Comparison of ENCODE assay signal across 16 cellular contexts in the genomic region with DNA sequence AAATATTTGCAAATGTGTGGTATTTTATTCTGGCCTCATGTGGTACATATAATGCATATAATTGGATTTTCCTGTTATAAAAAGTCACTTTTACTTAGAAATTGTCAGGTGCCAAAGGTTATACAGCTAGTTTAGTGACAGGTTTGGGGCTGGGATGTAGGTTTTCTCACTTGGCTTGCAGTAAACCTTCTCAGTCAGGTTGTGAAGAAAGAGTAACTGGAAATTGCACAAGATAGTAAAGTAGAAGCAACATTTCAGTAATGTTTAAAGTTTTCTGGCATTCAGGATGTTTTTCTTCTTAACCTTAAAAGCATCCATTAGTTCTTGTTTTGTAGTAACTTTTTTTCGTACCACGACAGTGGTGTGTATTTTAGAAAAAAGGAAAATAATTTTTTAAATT. TPM values are rescaled to one million over a fixed set of nuclear protein-coding genes. Genes with fewer than 3 reads are reported as not detected.
DNase-seq lines count a peak whose midpoint lies in the region; ATAC-seq and TF ChIP-seq lines count a peak whose summit lies in the region.
"Had no signal": no experiment of that assay in that cellular context is flagged by ENCODE, and none has a peak within 500 bp of the region (broad histone marks: within the 10 kb centered on the region; RNA-seq: fewer than 3 reads in every experiment).

No MANE protein-coding gene starts in this region.

- H3K36me3 Mint-ChIP-seq in natural killer cell treated with Interleukin-12 subunit alpha and Interleukin-12 subunit beta and Interleukin-15 and Interleukin-18, amount 100 ng/mL, for 72 hours = no peaks in the 10 kb centered on the region
- H3K36me3 Mint-ChIP-seq in natural killer cell (peaks cover under 1% of the 10 kb centered on the region), memory B cell (peaks cover 15% of the 10 kb centered on the region), endothelial cell (ENCODE audit: low read depth, unreplicated experiment) (peaks cover 4% of the 10 kb centered on the region)

- H3K4me3 ChIP-seq in cardiac fibroblast (replicated peaks in 1 of 2; ENCODE audit: low read depth in 2 of 2, low read length in 2 of 2) = no peak overlapping the region

- peak overlapping the region; percentile 31 for H3K4me3 Mint-ChIP-seq in natural killer cell treated with Interleukin-12 subunit alpha and Interleukin-12 subunit beta and Interleukin-15 and Interleukin-18, amount 100 ng/mL, for 72 hours
- H3K4me3 Mint-ChIP-seq in natural killer cell (no peak overlapping the region), memory B cell (no peak overlapping the region), endothelial cell (ENCODE audit: unreplicated experiment) (no peak overlapping the region)
- H3K4me3 Mint-ChIP-seq: endodermal cell had no signal

- peak overlapping the region; percentile 49 to 73 for H3K27ac Mint-ChIP-seq in natural killer cell treated with Interleukin-12 subunit alpha and Interleukin-12 subunit beta and Interleukin-15 and Interleukin-18, amount 100 ng/mL, for 72 hours
- H3K27ac Mint-ChIP-seq in natural killer cell (peak overlapping the region in 1 of 2 donors; percentile 58), memory B cell (peak overlapping the region; percentile 87), endothelial cell (ENCODE audit: unreplicated experiment) (no peak overlapping the region)

- H3K27me3 Mint-ChIP-seq in natural killer cell treated with Interleukin-12 subunit alpha and Interleukin-12 subunit beta and Interleukin-15 and Interleukin-18, amount 100 ng/mL, for 72 hours = no peaks in the 10 kb centered on the region
- H3K27me3 Mint-ChIP-seq in natural killer cell (ENCODE audit: low read depth in 2 of 2) = no peaks in the 10 kb centered on the region
- no peaks in the 10 kb centered on the region for H3K27me3 Mint-ChIP-seq in memory B cell
- no peaks in the 10 kb centered on the region for H3K27me3 Mint-ChIP-seq in endothelial cell (ENCODE audit: unreplicated experiment)

- DNase-seq in natural killer cell treated with Interleukin-12 subunit alpha and Interleukin-12 subunit beta and Interleukin-15 and Interleukin-18, amount 100 ng/mL, for 72 hours (ENCODE audit: low spot score) = no peak
- DNase-seq in natural killer cell = no peak
- peak; percentile 42 to 49 for DNase-seq in cardiac fibroblast (ENCODE audit: low read depth in 2 of 2)
- DNase-seq in memory B cell (ENCODE audit: low spot score in 2 of 2) = no peak
- no peak for DNase-seq in endothelial cell (ENCODE audit: low spot score)
- DNase-seq: activated CD4-positive, alpha-beta T cell treated with anti-CD3 and anti-CD28 coated beads, Interleukin-2, amount 50 U/mL, for 48 hours; DMS53; left cardiac atrium; NCI-H146; NCI-H526; RPMI8226; T-helper 9 cell had no signal

- intact Hi-C loops in natural killer cell (cut with micrococcal nuclease) = no loop called here

- H3K4me1 Mint-ChIP-seq in natural killer cell treated with Interleukin-12 subunit alpha and Interleukin-12 subunit beta and Interleukin-15 and Interleukin-18, amount 100 ng/mL, for 72 hours (ENCODE audit: low read depth in 2 of 2) = peaks cover 33 to 47% of the 10 kb centered on the region in 2 donors
- peaks cover 45 to 48% of the 10 kb centered on the region in 2 donors for H3K4me1 Mint-ChIP-seq in natural killer cell
- peaks cover 39% of the 10 kb centered on the region for H3K4me1 Mint-ChIP-seq in memory B cell
- H3K4me1 Mint-ChIP-seq in endothelial cell (ENCODE audit: unreplicated experiment) = peaks cover 6% of the 10 kb centered on the region

- no peak for TF ChIP-seq CTCF in natural killer cell (IDR thresholded peaks at IDR 0.05)
- TF ChIP-seq CTCF in cardiac fibroblast (IDR thresholded peaks at IDR 0.05; ENCODE audit: low read depth, low read length) = no peak
- no peak for TF ChIP-seq CTCF in endothelial cell (IDR thresholded peaks at IDR 0.05; ENCODE audit: unreplicated experiment)

- ATAC-seq in natural killer cell treated with Interleukin-12 subunit alpha and Interleukin-12 subunit beta and Interleukin-15 and Interleukin-18, amount 100 ng/mL, for 72 hours = peak; percentile 54 to 67
- no peak for ATAC-seq in natural killer cell
- ATAC-seq in memory B cell (ENCODE audit: low read depth) = no peak
- no peak for ATAC-seq in GM21529 (IDR thresholded peaks at IDR 0.05; ENCODE audit: unreplicated experiment)
- ATAC-seq in HG03342 (IDR thresholded peaks at IDR 0.05; ENCODE audit: unreplicated experiment) = no peak
- ATAC-seq in HG02938 (IDR thresholded peaks at IDR 0.05; ENCODE audit: unreplicated experiment) = no peak

- H3K9me3 Mint-ChIP-seq in natural killer cell treated with Interleukin-12 subunit alpha and Interleukin-12 subunit beta and Interleukin-15 and Interleukin-18, amount 100 ng/mL, for 72 hours = no peaks in the 10 kb centered on the region
- no peaks in the 10 kb centered on the region for H3K9me3 Mint-ChIP-seq in natural killer cell
- peaks cover under 1% of the 10 kb centered on the region for H3K9me3 Mint-ChIP-seq in memory B cell
- H3K9me3 Mint-ChIP-seq in endothelial cell (ENCODE audit: unreplicated experiment) = no peaks in the 10 kb centered on the region

RNA-seq across cellular contexts. Expression of a gene that starts 53.9 kb away (rescaled TPM):
- 10 to 100 TPM; 27.1 to 42.2 TPM for total RNA-seq in natural killer cell treated with Interleukin-12 subunit alpha and Interleukin-12 subunit beta and Interleukin-15 and Interleukin-18, amount 100 ng/mL, for 72 hours
- 10 to 100 TPM; 31.1 to 33.9 (median 33.6) TPM for total RNA-seq in natural killer cell
- 43.5 TPM for total RNA-seq in endothelial cell (ENCODE audit: unreplicated experiment)

Comparison
In these comparisons a context has a peak if more than half of its experiments do, and no peak if none do; other contexts are left out.
1. ATAC-seq: peak in natural killer cell treated with Interleukin-12 subunit alpha and Interleukin-12 subunit beta and Interleukin-15 and Interleukin-18, amount 100 ng/mL, for 72 hours (2 of 2); none in natural killer cell (0 of 3), memory B cell (single experiment), GM21529 (single experiment), HG03342 (single experiment) and HG02938 (single experiment).
2. DNase-seq: peak in cardiac fibroblast (2 of 2); none in natural killer cell treated with Interleukin-12 subunit alpha and Interleukin-12 subunit beta and Interleukin-15 and Interleukin-18, amount 100 ng/mL, for 72 hours (single experiment), natural killer cell (single experiment), memory B cell (0 of 2) and endothelial cell (single experiment).